1 cellular context compared by ENCODE assay signal in the genomic region with DNA sequence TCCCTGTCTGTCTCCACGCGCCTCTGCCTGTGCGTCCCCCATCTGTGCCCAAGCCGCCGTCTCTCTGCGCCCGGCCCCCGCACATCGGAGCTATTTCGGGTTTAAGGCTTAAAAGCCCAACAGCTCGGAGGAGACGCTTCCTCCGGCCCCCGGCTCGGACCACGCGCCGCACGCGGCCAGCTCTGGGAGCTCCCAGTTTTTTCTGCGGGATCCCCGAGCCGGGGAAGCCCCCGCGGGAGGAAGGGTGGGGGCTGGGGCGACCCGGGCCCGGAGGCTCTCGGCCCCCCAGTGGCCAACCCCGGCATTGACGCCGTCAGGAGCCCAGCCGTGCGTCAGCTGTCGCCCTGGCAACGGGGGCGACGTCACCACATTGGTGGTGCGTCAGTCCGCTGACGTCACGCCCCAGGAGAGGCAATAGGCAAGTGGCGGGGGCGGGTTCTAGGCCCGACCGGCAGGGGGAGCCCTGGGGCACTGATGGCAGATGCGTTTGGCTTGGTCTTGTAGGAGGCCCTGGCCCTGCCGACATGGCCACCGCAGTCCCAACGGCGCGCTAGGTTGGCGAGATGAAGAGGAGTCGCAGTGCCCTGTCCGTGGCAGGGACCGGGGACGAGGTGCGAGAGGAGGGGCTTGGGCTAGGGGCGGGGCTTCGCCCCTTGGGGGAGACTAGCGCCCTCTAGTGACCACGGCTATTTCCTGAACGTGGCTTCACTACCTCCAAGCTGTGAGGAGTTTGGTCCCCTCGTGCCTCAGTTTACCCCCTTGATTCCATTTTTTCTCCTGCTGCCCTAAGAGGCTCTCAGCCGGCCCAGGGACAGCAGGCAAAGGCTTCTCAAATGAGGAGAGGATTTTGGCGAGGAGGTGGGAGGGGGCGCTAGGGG.
TF ChIP-seq lines count a peak whose summit lies in the region.

No MANE protein-coding gene starts in this region.

TF ChIP-seq in GM12878, 131 proteins besides CTCF, POLR2A, EP300 and RAD21 (continued from another document and continues in another):
- TF ChIP-seq, protein P1, sequence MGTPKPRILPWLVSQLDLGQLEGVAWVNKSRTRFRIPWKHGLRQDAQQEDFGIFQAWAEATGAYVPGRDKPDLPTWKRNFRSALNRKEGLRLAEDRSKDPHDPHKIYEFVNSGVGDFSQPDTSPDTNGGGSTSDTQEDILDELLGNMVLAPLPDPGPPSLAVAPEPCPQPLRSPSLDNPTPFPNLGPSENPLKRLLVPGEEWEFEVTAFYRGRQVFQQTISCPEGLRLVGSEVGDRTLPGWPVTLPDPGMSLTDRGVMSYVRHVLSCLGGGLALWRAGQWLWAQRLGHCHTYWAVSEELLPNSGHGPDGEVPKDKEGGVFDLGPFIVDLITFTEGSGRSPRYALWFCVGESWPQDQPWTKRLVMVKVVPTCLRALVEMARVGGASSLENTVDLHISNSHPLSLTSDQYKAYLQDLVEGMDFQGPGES (IDR thresholded peaks at IDR 0.05): peak; percentile 14; the same call in 1 of the 2 replicates
- TF ChIP-seq, protein P2, sequence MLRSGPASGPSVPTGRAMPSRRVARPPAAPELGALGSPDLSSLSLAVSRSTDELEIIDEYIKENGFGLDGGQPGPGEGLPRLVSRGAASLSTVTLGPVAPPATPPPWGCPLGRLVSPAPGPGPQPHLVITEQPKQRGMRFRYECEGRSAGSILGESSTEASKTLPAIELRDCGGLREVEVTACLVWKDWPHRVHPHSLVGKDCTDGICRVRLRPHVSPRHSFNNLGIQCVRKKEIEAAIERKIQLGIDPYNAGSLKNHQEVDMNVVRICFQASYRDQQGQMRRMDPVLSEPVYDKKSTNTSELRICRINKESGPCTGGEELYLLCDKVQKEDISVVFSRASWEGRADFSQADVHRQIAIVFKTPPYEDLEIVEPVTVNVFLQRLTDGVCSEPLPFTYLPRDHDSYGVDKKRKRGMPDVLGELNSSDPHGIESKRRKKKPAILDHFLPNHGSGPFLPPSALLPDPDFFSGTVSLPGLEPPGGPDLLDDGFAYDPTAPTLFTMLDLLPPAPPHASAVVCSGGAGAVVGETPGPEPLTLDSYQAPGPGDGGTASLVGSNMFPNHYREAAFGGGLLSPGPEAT (IDR thresholded peaks at IDR 0.05; ENCODE audit: low read depth): peak; percentile 79
- TF ChIP-seq SREBF1 (IDR thresholded peaks at IDR 0.05; ENCODE audit: low read length) (no peak), RELA (IDR thresholded peaks at IDR 0.05; ENCODE audit: borderline replicate concordance, partially characterized antibody) (peak; percentile 90), CHD4 (IDR thresholded peaks at IDR 0.05) (no peak; the same call in 1 of the 2 replicates), NRF1 (conservative IDR thresholded peaks at IDR 0.05; ENCODE audit: low read depth, low read length) (no peak), STAT3 (IDR thresholded peaks at IDR 0.05; ENCODE audit: low read depth, low read length) (no peak), ZNF384 (IDR thresholded peaks at IDR 0.05; ENCODE audit: borderline replicate concordance, low read depth, low read length) (0 out of 2 replicates have a peak, but pooled peaks have one; percentile 41), PKNOX1 (IDR thresholded peaks at IDR 0.05) (peak; percentile 76), EZH2 (IDR thresholded peaks at IDR 0.05; ENCODE audit: borderline replicate concordance, control insufficient read depth, low read depth, low read length) (no peak), RUNX3 (IDR thresholded peaks at IDR 0.05; ENCODE audit: low read length) (no peak), REST (IDR thresholded peaks at IDR 0.05; ENCODE audit: low read depth, low read length) (no peak), POLR2AphosphoS2 (IDR thresholded peaks at IDR 0.05; ENCODE audit: low read depth, low read length) (no peak), CBX5 (IDR thresholded peaks at IDR 0.05; ENCODE audit: low read depth) (no peak), MEF2B (IDR thresholded peaks at IDR 0.05; ENCODE audit: partially characterized antibody, poor library complexity, severe bottlenecking) (peak; percentile 83), PAX5 (IDR thresholded peaks at IDR 0.05; ENCODE audit: borderline replicate concordance, low read depth, low read length) (peak; percentile 66; the same call in 1 of the 2 replicates), ESRRA (IDR thresholded peaks at IDR 0.05; ENCODE audit: low read length) (peak; percentile 90), BHLHE40 (IDR thresholded peaks at IDR 0.05; ENCODE audit: borderline replicate concordance in 1 of 2, low read depth in 2 of 2, low read length in 1 of 2) (peak; percentile 68 to 82), ASH2L (IDR thresholded peaks at IDR 0.05; ENCODE audit: borderline replicate concordance, low read depth) (no peak), ZNF207 (IDR thresholded peaks at IDR 0.05; ENCODE audit: borderline replicate concordance) (peak; percentile 99; the same call in 1 of the 2 replicates), MTA2 (IDR thresholded peaks at IDR 0.05; ENCODE audit: low read depth) (peak; percentile 59; the same call in 1 of the 2 replicates), FOXM1 (IDR thresholded peaks at IDR 0.05; ENCODE audit: low read depth, low read length) (no peak), JUNB (IDR thresholded peaks at IDR 0.05) (no peak), RFX5 (IDR thresholded peaks at IDR 0.05; ENCODE audit: low read depth, low read length) (peak; percentile 88), SMAD5 (IDR thresholded peaks at IDR 0.05; ENCODE audit: low read depth) (no peak), SUZ12 (IDR thresholded peaks at IDR 0.05; ENCODE audit: unreplicated experiment) (no peak), STAT1 (conservative IDR thresholded peaks at IDR 0.05) (peak; percentile 76), RBBP5 (conservative IDR thresholded peaks at IDR 0.05) (no peak), SP1 (IDR thresholded peaks at IDR 0.05; ENCODE audit: low read depth, low read length) (peak; percentile 85), CHD2 (IDR thresholded peaks at IDR 0.05; ENCODE audit: borderline replicate concordance, low read depth, low read length) (peak; percentile 90), MTA3 (IDR thresholded peaks at IDR 0.05; ENCODE audit: borderline replicate concordance, low read length) (no peak), MXI1 (IDR thresholded peaks at IDR 0.05; ENCODE audit: low read depth, low read length) (peak; percentile 94), MYB (IDR thresholded peaks at IDR 0.05; ENCODE audit: borderline replicate concordance, low read depth, low read length) (no peak), CBX3 (IDR thresholded peaks at IDR 0.05; ENCODE audit: borderline replicate concordance, low read depth) (no peak)
- TF ChIP-seq, protein P3, sequence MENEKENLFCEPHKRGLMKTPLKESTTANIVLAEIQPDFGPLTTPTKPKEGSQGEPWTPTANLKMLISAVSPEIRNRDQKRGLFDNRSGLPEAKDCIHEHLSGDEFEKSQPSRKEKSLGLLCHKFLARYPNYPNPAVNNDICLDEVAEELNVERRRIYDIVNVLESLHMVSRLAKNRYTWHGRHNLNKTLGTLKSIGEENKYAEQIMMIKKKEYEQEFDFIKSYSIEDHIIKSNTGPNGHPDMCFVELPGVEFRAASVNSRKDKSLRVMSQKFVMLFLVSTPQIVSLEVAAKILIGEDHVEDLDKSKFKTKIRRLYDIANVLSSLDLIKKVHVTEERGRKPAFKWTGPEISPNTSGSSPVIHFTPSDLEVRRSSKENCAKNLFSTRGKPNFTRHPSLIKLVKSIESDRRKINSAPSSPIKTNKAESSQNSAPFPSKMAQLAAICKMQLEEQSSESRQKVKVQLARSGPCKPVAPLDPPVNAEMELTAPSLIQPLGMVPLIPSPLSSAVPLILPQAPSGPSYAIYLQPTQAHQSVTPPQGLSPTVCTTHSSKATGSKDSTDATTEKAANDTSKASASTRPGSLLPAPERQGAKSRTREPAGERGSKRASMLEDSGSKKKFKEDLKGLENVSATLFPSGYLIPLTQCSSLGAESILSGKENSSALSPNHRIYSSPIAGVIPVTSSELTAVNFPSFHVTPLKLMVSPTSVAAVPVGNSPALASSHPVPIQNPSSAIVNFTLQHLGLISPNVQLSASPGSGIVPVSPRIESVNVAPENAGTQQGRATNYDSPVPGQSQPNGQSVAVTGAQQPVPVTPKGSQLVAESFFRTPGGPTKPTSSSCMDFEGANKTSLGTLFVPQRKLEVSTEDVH (IDR thresholded peaks at IDR 0.05; ENCODE audit: low read depth, partially characterized antibody): no peak
- TF ChIP-seq, protein P4, sequence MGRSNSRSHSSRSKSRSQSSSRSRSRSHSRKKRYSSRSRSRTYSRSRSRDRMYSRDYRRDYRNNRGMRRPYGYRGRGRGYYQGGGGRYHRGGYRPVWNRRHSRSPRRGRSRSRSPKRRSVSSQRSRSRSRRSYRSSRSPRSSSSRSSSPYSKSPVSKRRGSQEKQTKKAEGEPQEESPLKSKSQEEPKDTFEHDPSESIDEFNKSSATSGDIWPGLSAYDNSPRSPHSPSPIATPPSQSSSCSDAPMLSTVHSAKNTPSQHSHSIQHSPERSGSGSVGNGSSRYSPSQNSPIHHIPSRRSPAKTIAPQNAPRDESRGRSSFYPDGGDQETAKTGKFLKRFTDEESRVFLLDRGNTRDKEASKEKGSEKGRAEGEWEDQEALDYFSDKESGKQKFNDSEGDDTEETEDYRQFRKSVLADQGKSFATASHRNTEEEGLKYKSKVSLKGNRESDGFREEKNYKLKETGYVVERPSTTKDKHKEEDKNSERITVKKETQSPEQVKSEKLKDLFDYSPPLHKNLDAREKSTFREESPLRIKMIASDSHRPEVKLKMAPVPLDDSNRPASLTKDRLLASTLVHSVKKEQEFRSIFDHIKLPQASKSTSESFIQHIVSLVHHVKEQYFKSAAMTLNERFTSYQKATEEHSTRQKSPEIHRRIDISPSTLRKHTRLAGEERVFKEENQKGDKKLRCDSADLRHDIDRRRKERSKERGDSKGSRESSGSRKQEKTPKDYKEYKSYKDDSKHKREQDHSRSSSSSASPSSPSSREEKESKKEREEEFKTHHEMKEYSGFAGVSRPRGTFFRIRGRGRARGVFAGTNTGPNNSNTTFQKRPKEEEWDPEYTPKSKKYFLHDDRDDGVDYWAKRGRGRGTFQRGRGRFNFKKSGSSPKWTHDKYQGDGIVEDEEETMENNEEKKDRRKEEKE (IDR thresholded peaks at IDR 0.05): peak; percentile 60; the same call in 1 of the 2 replicates
- TF ChIP-seq, protein P5, sequence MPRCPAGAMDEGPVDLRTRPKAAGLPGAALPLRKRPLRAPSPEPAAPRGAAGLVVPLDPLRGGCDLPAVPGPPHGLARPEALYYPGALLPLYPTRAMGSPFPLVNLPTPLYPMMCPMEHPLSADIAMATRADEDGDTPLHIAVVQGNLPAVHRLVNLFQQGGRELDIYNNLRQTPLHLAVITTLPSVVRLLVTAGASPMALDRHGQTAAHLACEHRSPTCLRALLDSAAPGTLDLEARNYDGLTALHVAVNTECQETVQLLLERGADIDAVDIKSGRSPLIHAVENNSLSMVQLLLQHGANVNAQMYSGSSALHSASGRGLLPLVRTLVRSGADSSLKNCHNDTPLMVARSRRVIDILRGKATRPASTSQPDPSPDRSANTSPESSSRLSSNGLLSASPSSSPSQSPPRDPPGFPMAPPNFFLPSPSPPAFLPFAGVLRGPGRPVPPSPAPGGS (IDR thresholded peaks at IDR 0.05; ENCODE audit: borderline replicate concordance, insufficient read depth, low read depth, low read length, poor library complexity, severe bottlenecking): peak; percentile 84
